In genomic region chr4:3430524-3430923, GRCh38 we compare ENCODE assay signal across 34 cellular contexts. TPM values are rescaled to one million over a fixed set of nuclear protein-coding genes. Genes with fewer than 3 reads are reported as not detected.
"Had no signal": no experiment of that assay in that cellular context is flagged by ENCODE, and none has a peak within 500 bp of the region (broad histone marks: within the 10 kb centered on the region; RNA-seq: fewer than 3 reads in every experiment).

No MANE protein-coding gene starts in this region.

- H3K9ac ChIP-seq: neural progenitor cell had no signal

- H3K27me3 Mint-ChIP-seq: naive thymus-derived CD4-positive, alpha-beta T cell; stimulated activated naive CD8-positive, alpha-beta T cell treated with anti-CD3 and anti-CD28 coated beads, Interleukin-15, amount 100 ng/mL, for 72 hours; type B pancreatic cell had no signal

- H3K27ac ChIP-seq: neural progenitor cell, neutrophil, pancreas, prostate gland, right atrium auricular region, right lobe of liver, skin epidermis, spleen, suprapubic skin, testis, tibial artery, transverse colon, upper lobe of right lung, uterus had no signal

- ATAC-seq: naive thymus-derived CD4-positive, alpha-beta T cell; natural killer cell; pancreas; right lobe of liver; stimulated activated memory B cell treated with anti-CD40 and anti-IgM and Interleukin-4, amounts not matched to agents 10 μg/mL and 1 μg/mL and 100 μg/mL, for 72 hours; stimulated activated naive CD8-positive, alpha-beta T cell treated with anti-CD3 and anti-CD28 coated beads, Interleukin-15, amount 100 ng/mL, for 72 hours; stimulated activated naive CD8-positive, alpha-beta T cell treated with anti-CD3 and anti-CD28 coated beads, Interleukin-15, Interleukin-2, amounts not matched to agents 100 U/mL and 50 U/mL, for 24 hours; upper lobe of right lung had no signal

- H3K4me3 Mint-ChIP-seq: naive thymus-derived CD4-positive, alpha-beta T cell; natural killer cell; nephron; neural progenitor cell; stimulated activated memory B cell treated with anti-CD40 and anti-IgM and Interleukin-4, amounts not matched to agents 10 μg/mL and 1 μg/mL and 100 μg/mL, for 72 hours; stimulated activated naive CD8-positive, alpha-beta T cell treated with anti-CD3 and anti-CD28 coated beads, Interleukin-15, amount 100 ng/mL, for 72 hours; type B pancreatic cell had no signal

- H3K27ac Mint-ChIP-seq: naive thymus-derived CD4-positive, alpha-beta T cell; natural killer cell; nephron; neural progenitor cell; stimulated activated memory B cell treated with anti-CD40 and anti-IgM and Interleukin-4, amounts not matched to agents 10 μg/mL and 1 μg/mL and 100 μg/mL, for 72 hours; type B pancreatic cell had no signal

- H3K4me3 ChIP-seq: neural progenitor cell, pancreas, prostate gland, right atrium auricular region, right lobe of liver, skin epidermis, smooth muscle cell, spleen, suprapubic skin, testis, tibial artery, transverse colon, upper lobe of right lung, uterus had no signal

- H3K4me2 ChIP-seq: neural progenitor cell, smooth muscle cell had no signal

- H3K9me3 Mint-ChIP-seq: naive thymus-derived CD4-positive, alpha-beta T cell; natural killer cell; nephron; neural progenitor cell; stimulated activated memory B cell treated with anti-CD40 and anti-IgM and Interleukin-4, amounts not matched to agents 10 μg/mL and 1 μg/mL and 100 μg/mL, for 72 hours; stimulated activated naive CD8-positive, alpha-beta T cell treated with anti-CD3 and anti-CD28 coated beads, Interleukin-15, amount 100 ng/mL, for 72 hours; type B pancreatic cell had no signal

- H3K4me1 ChIP-seq: pancreas, prostate gland, right atrium auricular region, spleen, suprapubic skin, testis, tibial artery, transverse colon, upper lobe of right lung, uterus had no signal

- H3K9me3 ChIP-seq: neutrophil, pancreas, prostate gland, right atrium auricular region, right lobe of liver, spleen, suprapubic skin, testis, tibial artery, transverse colon, upper lobe of right lung, uterus had no signal

- H3K36me3 Mint-ChIP-seq: natural killer cell; stimulated activated memory B cell treated with anti-CD40 and anti-IgM and Interleukin-4, amounts not matched to agents 10 μg/mL and 1 μg/mL and 100 μg/mL, for 72 hours had no signal

- H3K36me3 ChIP-seq: neural progenitor cell, neutrophil, pancreas, transverse colon, uterus had no signal

- DNase-seq: naive thymus-derived CD4-positive, alpha-beta T cell; natural killer cell; nucleus accumbens; retina; right lobe of liver; spleen; stimulated activated CD4-positive, alpha-beta T cell treated with anti-CD3 and anti-CD28 coated beads, Interleukin-12 subunit alpha, Interleukin-12 subunit beta, amount 100 ng/mL, for 4 hours; stimulated activated CD4-positive, alpha-beta T cell treated with anti-CD3 and anti-CD28 coated beads, Interleukin-1b, Interleukin-23, amount 100 ng/mL, for 48 hours; stimulated activated CD4-positive, alpha-beta T cell treated with anti-CD3 and anti-CD28 coated beads, Interleukin-4, amount 100 ng/mL, for 1 hour; stimulated activated CD4-positive, alpha-beta T cell treated with anti-CD3 and anti-CD28 coated beads, Interleukin-4, amount 100 ng/mL, for 4 hours; stimulated activated CD8-positive, alpha-beta memory T cell treated with anti-CD3 and anti-CD28 coated beads, Interleukin-4, amount 100 ng/mL, for 48 hours; stimulated activated naive CD4-positive, alpha-beta T cell; stimulated activated naive CD8-positive, alpha-beta T cell treated with anti-CD3 and anti-CD28 coated beads, Interleukin-15, amount 100 ng/mL, for 72 hours; stimulated activated naive CD8-positive, alpha-beta T cell treated with anti-CD3 and anti-CD28 coated beads, Interleukin-15, Interleukin-2, amounts not matched to agents 100 U/mL and 50 U/mL, for 24 hours; substantia nigra; testis; tibial artery; transverse colon; upper lobe of right lung; uterus had no signal

- H2AFZ ChIP-seq: neural progenitor cell had no signal

- H3K27me3 ChIP-seq: neural progenitor cell, neutrophil, pancreas, right atrium auricular region, right lobe of liver, spleen, suprapubic skin, testis, tibial artery, transverse colon, upper lobe of right lung, uterus had no signal

- H3K4me1 Mint-ChIP-seq: naive thymus-derived CD4-positive, alpha-beta T cell; natural killer cell; stimulated activated naive CD8-positive, alpha-beta T cell treated with anti-CD3 and anti-CD28 coated beads, Interleukin-15, amount 100 ng/mL, for 72 hours had no signal

RNA-seq across cellular contexts. Expression of gene HGFAC, which starts 11.2 kb away (rescaled TPM):
- total RNA-seq: omental fat pad, pulmonary artery endothelial cell, right atrium auricular region, suprapubic skin, transverse colon had no signal
- polyA plus RNA-seq: naive thymus-derived CD4-positive, alpha-beta T cell; smooth muscle cell had no signal

RNA-seq across cellular contexts. Expression of gene DOK7, which starts 32.6 kb away (rescaled TPM):
- total RNA-seq: naive thymus-derived CD4-positive, alpha-beta T cell; omental fat pad; osteocyte; smooth muscle cell had no signal
- polyA plus RNA-seq: naive thymus-derived CD4-positive, alpha-beta T cell; smooth muscle cell had no signal
